ENCODE assay signal across 8 cellular contexts in the genomic region with DNA sequence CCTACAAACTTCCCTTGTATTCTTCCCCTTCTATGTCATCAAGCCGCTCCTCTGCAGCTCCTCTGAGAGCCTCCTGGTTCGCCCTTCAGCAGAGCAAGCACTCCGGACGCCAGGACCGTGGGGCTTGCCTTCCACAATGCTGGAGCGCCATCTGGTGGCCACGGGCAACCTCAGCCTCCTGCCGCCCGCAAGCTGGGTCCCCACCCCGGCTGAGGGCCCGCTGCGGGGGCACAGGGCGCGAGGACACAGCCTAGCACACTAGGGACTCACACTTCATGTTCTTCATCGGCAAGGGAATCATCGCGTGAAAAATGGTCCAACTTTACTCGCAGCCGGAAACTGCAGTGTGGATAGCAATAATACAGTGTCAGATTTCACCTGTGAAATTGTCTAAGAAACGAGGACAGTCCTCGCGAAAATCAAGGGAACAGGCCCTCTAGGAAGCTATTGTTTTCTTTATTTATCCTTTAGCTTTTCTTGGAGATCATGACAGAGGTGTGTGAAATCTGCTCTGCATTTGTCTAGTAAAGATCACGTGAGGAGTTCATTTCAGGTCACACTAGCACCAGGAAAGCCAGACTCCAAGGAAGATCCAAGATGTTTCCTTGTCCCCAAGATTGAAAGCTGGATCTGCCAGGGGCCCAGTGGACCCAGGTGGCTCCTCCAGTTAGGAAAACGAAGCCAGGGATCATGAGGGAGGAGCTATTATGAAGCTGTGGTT.
A peak's percentile ranks its signal among the peaks of the same experiment; 100 is the strongest.
DNase-seq lines count a peak whose midpoint lies in the region; ATAC-seq and TF ChIP-seq lines count a peak whose summit lies in the region.

No MANE protein-coding gene starts in this region.

- no peaks in the 10 kb centered on the region for H3K9me3 ChIP-seq in mucosa of stomach (ENCODE audit: control insufficient read depth, low read length)

- H3K27ac ChIP-seq in C4-2B = peak overlapping the region; percentile 76

- H3K27me3 ChIP-seq in mucosa of stomach (ENCODE audit: control insufficient read depth, insufficient read depth, low read length) = no peaks in the 10 kb centered on the region

- DNase-seq in HS-5 (ENCODE audit: low read depth) (peak; percentile 63), NOMO-1 treated with DMSO at 0.1 percent for 48 hours (lab: John Stamatoyannopoulos, UW; ENCODE audit: unreplicated experiment) (peak; percentile 83), epithelial cell of esophagus (ENCODE audit: low read depth) (peak; percentile 90)
- DNase-seq in activated CD8-positive, alpha-beta memory T cell treated with anti-CD3 and anti-CD28 coated beads, Interleukin-2, amount 50 U/mL, for 24 hours (ENCODE audit: extremely low read depth) = peak; percentile 68
- DNase-seq in stimulated activated CD8-positive, alpha-beta memory T cell treated with anti-CD3 and anti-CD28 coated beads, Interleukin-4, amount 100 ng/mL, for 24 hours (ENCODE audit: low read depth) = peak; percentile 81

- no peaks in the 10 kb centered on the region for H3K36me3 ChIP-seq in mucosa of stomach (ENCODE audit: control insufficient read depth, insufficient read depth, low read length)

- H3K9ac ChIP-seq in mucosa of stomach (ENCODE audit: low read length) = peak overlapping the region; percentile 35

- H3K4me3 ChIP-seq in epithelial cell of esophagus (ENCODE audit: low read length) (no peak overlapping the region), mucosa of stomach (ENCODE audit: low read length) (no peak overlapping the region)

- TF ChIP-seq CTCF in C4-2B (conservative IDR thresholded peaks at IDR 0.05) = peak; percentile 98
- peak; percentile 87 for TF ChIP-seq CTCF in epithelial cell of esophagus (IDR thresholded peaks at IDR 0.05; ENCODE audit: insufficient read depth, low read depth, low read length, missing control alignments)

- peak; percentile 91 for ATAC-seq in GM19438 (IDR thresholded peaks at IDR 0.05; ENCODE audit: low read depth, unreplicated experiment)

- H3K4me1 ChIP-seq in mucosa of stomach (ENCODE audit: control insufficient read depth, insufficient read depth, low read length) = peaks cover 31% of the 10 kb centered on the region
